Comparison of ENCODE assay signal across 12 cellular contexts in the genomic region with DNA sequence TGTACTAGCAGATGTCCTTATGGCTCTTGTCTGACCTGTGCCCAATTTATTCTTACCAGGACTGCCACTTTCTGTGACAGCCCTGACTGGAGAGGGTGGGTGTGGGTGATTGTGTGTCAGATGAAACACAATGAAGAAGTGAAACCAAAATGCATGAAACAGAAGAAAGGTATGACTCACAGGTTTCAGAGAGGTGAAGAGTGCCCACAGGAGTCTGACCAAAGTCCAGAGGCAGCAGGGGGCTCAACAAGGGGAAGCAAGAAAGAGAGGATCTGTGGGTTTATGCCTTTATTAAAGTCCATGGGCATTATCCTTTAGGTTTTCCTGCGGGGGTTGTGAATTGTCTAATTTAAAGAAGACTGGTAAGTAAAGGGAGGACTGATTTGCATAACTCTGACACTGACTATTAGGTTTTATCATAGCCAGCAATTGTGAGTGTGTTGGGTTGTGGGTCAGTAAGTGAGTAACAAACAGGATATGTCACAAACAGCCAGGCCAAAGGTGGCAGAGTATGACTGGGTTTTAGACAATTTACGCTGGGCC. TPM values are rescaled to one million over a fixed set of nuclear protein-coding genes. Genes with fewer than 3 reads are reported as not detected.
DNase-seq lines count a peak whose midpoint lies in the region; ATAC-seq and TF ChIP-seq lines count a peak whose summit lies in the region.
"Had no signal": no experiment of that assay in that cellular context is flagged by ENCODE, and none has a peak within 500 bp of the region (broad histone marks: within the 10 kb centered on the region; RNA-seq: fewer than 3 reads in every experiment).

No MANE protein-coding gene starts in this region.

- no peak overlapping the region for H3K27ac ChIP-seq in upper lobe of right lung
- H3K27ac ChIP-seq: neutrophil had no signal

- no peak for DNase-seq in activated T-cell treated with anti-CD3 and anti-CD28 coated beads, Interleukin-2, amount 50 U/mL, for 72 hours
- no peak for DNase-seq in activated T-cell treated with anti-CD3 and anti-CD28 coated beads, Interleukin-2, amount 50 U/mL, for 1 hour
- no peak for DNase-seq in upper lobe of right lung
- DNase-seq in activated CD8-positive, alpha-beta memory T cell treated with anti-CD3 and anti-CD28 coated beads for 24 hours, result no peak
- DNase-seq in AG08395 (ENCODE audit: low spot score), result no peak
- no peak for DNase-seq in hepatic stellate cell (ENCODE audit: low spot score)

- peaks cover 6 to 9% of the 10 kb centered on the region in 2 donors for H3K9me3 Mint-ChIP-seq in activated T-cell treated with anti-CD3 and anti-CD28 coated beads, Interleukin-2, amount 50 U/mL, for 72 hours
- H3K9me3 Mint-ChIP-seq: type B pancreatic cell had no signal

- no peak for ATAC-seq in activated T-cell treated with anti-CD3 and anti-CD28 coated beads, Interleukin-2, amount 50 U/mL, for 72 hours (replicated peaks in 1 of 2)
- ATAC-seq in HG02571 (IDR thresholded peaks at IDR 0.05; ENCODE audit: unreplicated experiment) (peak; percentile 96), HG03432 (IDR thresholded peaks at IDR 0.05; ENCODE audit: unreplicated experiment) (peak; percentile 96), upper lobe of right lung (peak; percentile 50)

- H3K27ac Mint-ChIP-seq in activated T-cell treated with anti-CD3 and anti-CD28 coated beads, Interleukin-2, amount 50 U/mL, for 72 hours, result peak overlapping the region; percentile 35
- H3K27ac Mint-ChIP-seq: type B pancreatic cell had no signal

- no peaks in the 10 kb centered on the region for H3K27me3 Mint-ChIP-seq in activated T-cell treated with anti-CD3 and anti-CD28 coated beads, Interleukin-2, amount 50 U/mL, for 72 hours (ENCODE audit: low read depth)
- H3K27me3 Mint-ChIP-seq: type B pancreatic cell had no signal

- intact Hi-C loops in upper lobe of right lung (cut with DNase I), result no loop called here

- no peaks in the 10 kb centered on the region for H3K9me3 ChIP-seq in upper lobe of right lung
- H3K9me3 ChIP-seq: neutrophil had no signal

- H3K27me3 ChIP-seq in upper lobe of right lung, result no peaks in the 10 kb centered on the region
- H3K27me3 ChIP-seq: neutrophil had no signal

- TF ChIP-seq CTCF in upper lobe of right lung (IDR thresholded peaks at IDR 0.05), result no peak

- no peak overlapping the region for H3K4me3 Mint-ChIP-seq in activated T-cell treated with anti-CD3 and anti-CD28 coated beads, Interleukin-2, amount 50 U/mL, for 72 hours
- H3K4me3 Mint-ChIP-seq: type B pancreatic cell had no signal

- no peak overlapping the region for H3K4me3 ChIP-seq in upper lobe of right lung

- peaks cover 5% of the 10 kb centered on the region for H3K4me1 Mint-ChIP-seq in activated T-cell treated with anti-CD3 and anti-CD28 coated beads, Interleukin-2, amount 50 U/mL, for 72 hours (ENCODE audit: low read depth)

- H3K4me1 ChIP-seq in upper lobe of right lung, result no peaks in the 10 kb centered on the region

- no peaks in the 10 kb centered on the region for H3K36me3 ChIP-seq in upper lobe of right lung
- H3K36me3 ChIP-seq: neutrophil had no signal

- H3K36me3 Mint-ChIP-seq in activated T-cell treated with anti-CD3 and anti-CD28 coated beads, Interleukin-2, amount 50 U/mL, for 72 hours (ENCODE audit: insufficient read depth in 2 of 2), result no peaks in the 10 kb centered on the region
- H3K36me3 Mint-ChIP-seq: type B pancreatic cell had no signal

RNA-seq across cellular contexts. Expression of gene OR4C6, which starts 3.9 kb away (rescaled TPM):
- not detected for total RNA-seq in activated T-cell treated with anti-CD3 and anti-CD28 coated beads, Interleukin-2, amount 50 U/mL, for 72 hours
- total RNA-seq in upper lobe of right lung, result not detected
- total RNA-seq: activated CD8-positive, alpha-beta memory T cell treated with anti-CD3 and anti-CD28 coated beads for 36 hours; HT-29 had no signal

RNA-seq across cellular contexts. Expression of gene OR4S2, which starts 10.0 kb away (rescaled TPM):
- total RNA-seq in activated T-cell treated with anti-CD3 and anti-CD28 coated beads, Interleukin-2, amount 50 U/mL, for 72 hours, result not detected
- not detected for total RNA-seq in upper lobe of right lung
- total RNA-seq: activated CD8-positive, alpha-beta memory T cell treated with anti-CD3 and anti-CD28 coated beads for 36 hours; HT-29 had no signal

RNA-seq across cellular contexts. Expression of gene OR4P4, which starts 23.2 kb away (rescaled TPM):
- total RNA-seq in activated T-cell treated with anti-CD3 and anti-CD28 coated beads, Interleukin-2, amount 50 U/mL, for 72 hours, result not detected
- not detected for total RNA-seq in upper lobe of right lung
- total RNA-seq: activated CD8-positive, alpha-beta memory T cell treated with anti-CD3 and anti-CD28 coated beads for 36 hours; HT-29 had no signal

RNA-seq across cellular contexts. Expression of gene OR4C11, which starts 50.7 kb away (rescaled TPM):
- not detected for total RNA-seq in activated T-cell treated with anti-CD3 and anti-CD28 coated beads, Interleukin-2, amount 50 U/mL, for 72 hours
- not detected for total RNA-seq in upper lobe of right lung
- total RNA-seq: activated CD8-positive, alpha-beta memory T cell treated with anti-CD3 and anti-CD28 coated beads for 36 hours; HT-29 had no signal

Comparison
In these comparisons a context has a peak if more than half of its experiments do, and no peak if none do; other contexts are left out.
1. ATAC-seq: peak in HG02571 (single experiment), HG03432 (single experiment) and upper lobe of right lung (single experiment); none in activated T-cell treated with anti-CD3 and anti-CD28 coated beads, Interleukin-2, amount 50 U/mL, for 72 hours (0 of 2).